8 cellular contexts compared by ENCODE assay signal in the genomic region with DNA sequence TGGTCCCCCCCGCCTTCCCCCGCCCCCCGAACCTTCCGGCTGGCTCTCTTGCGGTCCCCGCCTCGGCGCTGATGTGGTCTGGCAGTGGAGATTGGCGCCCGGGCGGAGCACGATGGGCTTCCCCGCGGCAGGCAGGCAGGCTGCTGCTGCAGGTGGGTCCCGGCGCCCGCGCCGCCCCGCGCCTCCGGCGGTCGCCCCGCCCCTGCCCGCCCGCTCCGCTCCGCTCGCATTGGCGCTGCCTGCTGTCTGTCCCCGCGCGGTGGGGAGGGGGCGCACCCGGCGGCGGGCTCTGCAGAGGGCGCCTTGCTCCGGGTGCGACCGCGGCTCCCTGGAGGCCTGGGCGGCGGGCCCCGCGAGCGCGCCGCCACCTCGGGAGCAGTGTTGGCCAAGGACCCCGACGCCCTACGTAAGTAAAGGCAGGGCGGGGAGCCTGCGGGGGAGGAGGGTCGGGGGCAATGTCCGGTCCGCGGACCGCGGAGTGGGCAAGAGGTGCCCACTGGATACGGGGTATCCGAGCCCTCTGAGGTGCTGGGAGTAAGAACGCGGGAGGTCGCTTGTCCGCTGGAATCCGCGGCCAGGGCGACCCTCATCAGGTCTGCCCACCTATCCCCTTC. TPM values are rescaled to one million over a fixed set of nuclear protein-coding genes. Genes with fewer than 3 reads are reported as not detected.
DNase-seq lines count a peak whose midpoint lies in the region; ATAC-seq and TF ChIP-seq lines count a peak whose summit lies in the region.

Gene AKAP5 (plus strand): TSS at position 292 of the 614 bp plus-strand sequence. CDS start 2,896 bp downstream, outside the sequence.

- H3K4me3 Mint-ChIP-seq in activated CD4-positive, alpha-beta T cell treated with anti-CD3 and anti-CD28 coated beads for 36 hours, result peak within 1 kb of the TSS; percentile 74

- no peaks in the 10 kb centered on the region for H3K9me3 Mint-ChIP-seq in activated CD4-positive, alpha-beta T cell treated with anti-CD3 and anti-CD28 coated beads for 36 hours (ENCODE audit: low read depth)

- H3K4me1 Mint-ChIP-seq in activated CD4-positive, alpha-beta T cell treated with anti-CD3 and anti-CD28 coated beads for 36 hours, result peaks cover 42% of the 10 kb centered on the region

- no peak for TF ChIP-seq CTCF in GM10248 (IDR thresholded peaks at IDR 0.05; ENCODE audit: control extremely low read depth, extremely low read depth, low read depth, missing control alignments)
- no peak for TF ChIP-seq CTCF in HEK293 (tag by site-specific recombination; IDR thresholded peaks at IDR 0.05)
- no peak for TF ChIP-seq CTCF in colonic mucosa (IDR thresholded peaks at IDR 0.05)
- TF ChIP-seq CTCF in lower lobe of right lung (IDR thresholded peaks at IDR 0.05), result no peak

- DNase-seq in GM10248 (ENCODE audit: extremely low spot score) (peak; percentile 78), NCI-H1930 (lab: John Stamatoyannopoulos, UW) (peak; percentile 65 to 83), colonic mucosa (peak; percentile 77), lower lobe of right lung (peak; percentile 54), NCI-H2029 (lab: John Stamatoyannopoulos, UW) (no peak)
- DNase-seq in activated CD4-positive, alpha-beta T cell treated with anti-CD3 and anti-CD28 coated beads for 36 hours, result peak; percentile 70
- peak in 2 of 3 experiments; percentile 43 to 57 for DNase-seq in stimulated activated CD4-positive, alpha-beta T cell treated with anti-CD3 and anti-CD28 coated beads, TNF-alpha, amount 100 ng/mL, for 24 hours (ENCODE audit: low read depth in 3 of 3)

- CTCF ChIA-PET in GM10248 (lab: Yijun Ruan, JAX) (interaction anchor here (1.0 to 3.6 kb wide), 7 partner anchors 10 to 38 kb away, joined by 4 to 25 read pairs (median 7); partner anchors contain the start of gene ZBTB25), HEK293 (lab: Yijun Ruan, JAX) (interaction anchor here (1.0 to 2.9 kb wide), 4 partner anchors 19 to 45 kb away, joined by 3 to 14 read pairs (median 8); no protein-coding TSS in a partner anchor)
- CTCF ChIA-PET in activated CD4-positive, alpha-beta T cell treated with anti-CD3 and anti-CD28 coated beads for 36 hours (lab: Charles Lee), result interaction anchor here (0.8 to 2.7 kb wide), 4 partner anchors 13 to 45 kb away, joined by 3 to 18 read pairs (median 8); no protein-coding TSS in a partner anchor

- H3K9ac ChIP-seq in colonic mucosa (ENCODE audit: low read depth in 2 of 2, low read length in 2 of 2), result peak within 1 kb of the TSS; percentile 64 to 84

- H3K27me3 Mint-ChIP-seq in activated CD4-positive, alpha-beta T cell treated with anti-CD3 and anti-CD28 coated beads for 36 hours, result no peaks in the 10 kb centered on the region

- H3K4me1 ChIP-seq in HEK293 (ENCODE audit: control insufficient read depth, insufficient read depth, low read length) (peaks cover 10% of the 10 kb centered on the region; the same call in 1 of the 2 replicates), colonic mucosa (no peaks in the 10 kb centered on the region), lower lobe of right lung (peaks cover 15% of the 10 kb centered on the region)

- H3K27ac ChIP-seq in HEK293 (ENCODE audit: extremely low read depth, low read depth, low read length), result peak within 1 kb of the TSS; percentile 3; the same call in 1 of the 2 replicates
- H3K27ac ChIP-seq in colonic mucosa, result peak within 1 kb of the TSS; percentile 85
- H3K27ac ChIP-seq in lower lobe of right lung, result peak within 1 kb of the TSS; percentile 73

- H3K27ac Mint-ChIP-seq in activated CD4-positive, alpha-beta T cell treated with anti-CD3 and anti-CD28 coated beads for 36 hours, result peak within 1 kb of the TSS; percentile 67

- ATAC-seq in activated CD4-positive, alpha-beta T cell treated with anti-CD3 and anti-CD28 coated beads for 36 hours, result peak; percentile 79
- peak; percentile 90 to 93 for ATAC-seq in lower lobe of right lung

- no peaks in the 10 kb centered on the region for H3K9me3 ChIP-seq in HEK293 (ENCODE audit: control insufficient read depth, insufficient read depth, low read depth, low read length)
- H3K9me3 ChIP-seq in colonic mucosa, result no peaks in the 10 kb centered on the region
- no peaks in the 10 kb centered on the region for H3K9me3 ChIP-seq in lower lobe of right lung

- peaks cover 8 to 26% of the 10 kb centered on the region in 2 experiments; a peak in 2 of 3 replicates for H3K36me3 ChIP-seq in HEK293 (ENCODE audit: control insufficient read depth in 2 of 2, insufficient read depth in 1 of 2, low read length in 2 of 2)
- H3K36me3 ChIP-seq in colonic mucosa, result no peaks in the 10 kb centered on the region
- no peaks in the 10 kb centered on the region for H3K36me3 ChIP-seq in lower lobe of right lung

- peaks cover 7% of the 10 kb centered on the region for H3K36me3 Mint-ChIP-seq in activated CD4-positive, alpha-beta T cell treated with anti-CD3 and anti-CD28 coated beads for 36 hours (ENCODE audit: low read depth)

- intact Hi-C loops in activated CD4-positive, alpha-beta T cell treated with anti-CD3 and anti-CD28 coated beads for 36 hours (cut with DNase I, micrococcal nuclease), result loop anchor here (1.0 to 10.0 kb wide), 6 partner anchors 15 to 169 kb away; partner anchors contain the start of genes MTHFD1 (in 2 of the 2), ZBTB25 (in 2 of the 2) and ZBTB1 (in 1 of the 2)
- intact Hi-C loops in colonic mucosa (cut with DNase I) (no loop called here), lower lobe of right lung (cut with DNase I) (no loop called here)

- H3K4me3 ChIP-seq in HEK293 (ENCODE audit: low read depth, low read length), result peak within 1 kb of the TSS; percentile 56
- peak within 1 kb of the TSS; percentile 75 for H3K4me3 ChIP-seq in colonic mucosa
- H3K4me3 ChIP-seq in lower lobe of right lung, result peak within 1 kb of the TSS; percentile 82

- POLR2A ChIA-PET in GM10248 (lab: Yijun Ruan, JAX), result interaction anchor here (0.5 kb wide), 1 partner anchor 32 kb away, joined by 4 read pairs; no protein-coding TSS in a partner anchor
- POLR2A ChIA-PET in HEK293 (lab: Yijun Ruan, JAX), result interaction anchor here (1.1 kb wide), 2 partner anchors 39 to 75 kb away, joined by 3 to 4 read pairs; partner anchors contain the start of gene HSPA2
- POLR2A ChIA-PET in activated CD4-positive, alpha-beta T cell treated with anti-CD3 and anti-CD28 coated beads for 36 hours (lab: Charles Lee), result interaction anchor here (0.5 to 0.9 kb wide), 2 partner anchors 15 to 39 kb away, joined by 3 to 4 read pairs; partner anchors contain the start of gene ZBTB1

- H3K27me3 ChIP-seq in colonic mucosa, result no peaks in the 10 kb centered on the region
- H3K27me3 ChIP-seq in lower lobe of right lung (ENCODE audit: low read depth), result no peaks in the 10 kb centered on the region

TF ChIP-seq in HEK293, 187 proteins besides CTCF, POLR2A, EP300 and RAD21 (continues in another document):
- TF ChIP-seq ZNF513 (tag by site-specific recombination; IDR thresholded peaks at IDR 0.05), result no peak
- TF ChIP-seq HOXA7 (CRISPR knock-in tag; IDR thresholded peaks at IDR 0.05; ENCODE audit: borderline replicate concordance), result no peak
- TF ChIP-seq ZNF335 (tag by site-specific recombination; conservative IDR thresholded peaks at IDR 0.05), result peak; percentile 81
- no peak for TF ChIP-seq YY1 (tag by site-specific recombination; IDR thresholded peaks at IDR 0.05)
- peak; percentile 46 for TF ChIP-seq SP2 (tag by site-specific recombination; IDR thresholded peaks at IDR 0.05)
- TF ChIP-seq, protein P1, sequence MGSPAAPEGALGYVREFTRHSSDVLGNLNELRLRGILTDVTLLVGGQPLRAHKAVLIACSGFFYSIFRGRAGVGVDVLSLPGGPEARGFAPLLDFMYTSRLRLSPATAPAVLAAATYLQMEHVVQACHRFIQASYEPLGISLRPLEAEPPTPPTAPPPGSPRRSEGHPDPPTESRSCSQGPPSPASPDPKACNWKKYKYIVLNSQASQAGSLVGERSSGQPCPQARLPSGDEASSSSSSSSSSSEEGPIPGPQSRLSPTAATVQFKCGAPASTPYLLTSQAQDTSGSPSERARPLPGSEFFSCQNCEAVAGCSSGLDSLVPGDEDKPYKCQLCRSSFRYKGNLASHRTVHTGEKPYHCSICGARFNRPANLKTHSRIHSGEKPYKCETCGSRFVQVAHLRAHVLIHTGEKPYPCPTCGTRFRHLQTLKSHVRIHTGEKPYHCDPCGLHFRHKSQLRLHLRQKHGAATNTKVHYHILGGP (tag by site-specific recombination; IDR thresholded peaks at IDR 0.05), result no peak
- TF ChIP-seq YY2 (tag by site-specific recombination; IDR thresholded peaks at IDR 0.05), result no peak

RNA-seq across cellular contexts. Expression of gene AKAP5, which starts in this region (rescaled TPM):
- total RNA-seq in activated CD4-positive, alpha-beta T cell treated with anti-CD3 and anti-CD28 coated beads for 36 hours, result under 1 TPM; 0.39 to 0.43 TPM
- 10 to 100 TPM in 1 of 2 donors, 1 to 10 TPM in 1; 8.1 to 18.1 TPM for total RNA-seq in colonic mucosa
- total RNA-seq in lower lobe of right lung, result 4.8 TPM

Comparison
In these comparisons a context has a peak if more than half of its experiments do, and no peak if none do; other contexts are left out.
1. Peak in DNase-seq and ATAC-seq in activated CD4-positive, alpha-beta T cell treated with anti-CD3 and anti-CD28 coated beads for 36 hours; RNA of the gene not detected or under 1 TPM.
2. H3K27ac ChIP-seq: peak in every context shown above with its lines; median percentile 85 in colonic mucosa; 73 in lower lobe of right lung; 3 in HEK293.
3. intact Hi-C loops: an anchor here in activated CD4-positive, alpha-beta T cell treated with anti-CD3 and anti-CD28 coated beads for 36 hours (1.0 to 10.0 kb wide); none called in colonic mucosa and lower lobe of right lung.